1 cellular context compared by ENCODE assay signal in the genomic region with DNA sequence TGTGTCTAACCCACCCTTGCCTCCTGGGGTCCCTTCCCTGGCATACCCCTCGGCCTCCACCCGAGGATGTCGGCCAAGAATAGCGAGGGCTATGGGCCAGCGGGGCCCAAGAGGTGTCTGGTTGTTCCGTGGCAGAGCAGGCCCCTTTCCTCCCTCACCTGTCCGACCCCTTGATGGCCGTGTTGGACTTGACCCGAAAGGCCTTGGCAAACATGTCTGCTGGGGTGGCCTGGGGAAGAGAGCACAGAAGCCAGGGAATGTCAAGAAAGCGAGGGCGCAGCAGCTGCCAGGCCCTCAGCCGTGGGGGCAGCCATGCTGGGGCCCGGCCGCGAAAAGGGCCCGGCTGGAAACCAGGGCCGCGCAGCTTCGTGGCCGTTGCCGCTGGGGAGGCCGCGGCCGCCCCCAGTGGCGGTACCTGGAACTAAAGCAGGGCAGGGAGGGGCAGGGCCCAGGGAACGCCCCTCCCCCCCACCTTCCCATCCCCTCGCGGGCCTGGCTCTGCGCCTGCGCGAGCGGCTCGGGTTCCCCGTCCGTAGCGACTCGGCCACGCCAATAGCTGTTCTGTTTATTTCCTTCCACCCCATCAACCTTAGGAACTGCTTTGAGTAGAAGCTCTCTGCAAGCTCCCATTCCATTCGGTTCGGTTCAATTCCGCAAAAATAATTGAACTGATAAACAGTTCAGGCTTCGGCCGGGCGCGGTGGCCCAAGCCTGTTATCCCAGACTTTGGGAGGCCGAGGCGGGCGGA.
TF ChIP-seq lines count a peak whose summit lies in the region.

A gene with protein sequence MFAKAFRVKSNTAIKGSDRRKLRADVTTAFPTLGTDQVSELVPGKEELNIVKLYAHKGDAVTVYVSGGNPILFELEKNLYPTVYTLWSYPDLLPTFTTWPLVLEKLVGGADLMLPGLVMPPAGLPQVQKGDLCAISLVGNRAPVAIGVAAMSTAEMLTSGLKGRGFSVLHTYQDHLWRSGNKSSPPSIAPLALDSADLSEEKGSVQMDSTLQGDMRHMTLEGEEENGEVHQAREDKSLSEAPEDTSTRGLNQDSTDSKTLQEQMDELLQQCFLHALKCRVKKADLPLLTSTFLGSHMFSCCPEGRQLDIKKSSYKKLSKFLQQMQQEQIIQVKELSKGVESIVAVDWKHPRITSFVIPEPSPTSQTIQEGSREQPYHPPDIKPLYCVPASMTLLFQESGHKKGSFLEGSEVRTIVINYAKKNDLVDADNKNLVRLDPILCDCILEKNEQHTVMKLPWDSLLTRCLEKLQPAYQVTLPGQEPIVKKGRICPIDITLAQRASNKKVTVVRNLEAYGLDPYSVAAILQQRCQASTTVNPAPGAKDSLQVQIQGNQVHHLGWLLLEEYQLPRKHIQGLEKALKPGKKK (minus strand): TSS at position 337 of the 748 bp plus-strand sequence. CDS start 123 bp downstream, at position 214.

TF ChIP-seq in HEK293, 187 proteins besides CTCF, POLR2A, EP300 and RAD21 (continued from another document):
- TF ChIP-seq ZNF23 (tag by site-specific recombination; IDR thresholded peaks at IDR 0.05; ENCODE audit: borderline replicate concordance) (0 out of 2 replicates have a peak, but pooled peaks have one; percentile 28), SALL2 (tag by site-specific recombination; IDR thresholded peaks at IDR 0.05; ENCODE audit: borderline replicate concordance) (peak; percentile 75; the same call in 1 of the 2 replicates), ZNF292 (tag by site-specific recombination; IDR thresholded peaks at IDR 0.05; ENCODE audit: borderline replicate concordance, low read depth) (no peak), ZFP41 (tag by site-specific recombination; IDR thresholded peaks at IDR 0.05; ENCODE audit: borderline replicate concordance) (no peak), ZNF830 (tag by site-specific recombination; IDR thresholded peaks at IDR 0.05; ENCODE audit: low read depth) (no peak), REST (tag by site-specific recombination; IDR thresholded peaks at IDR 0.05) (peak; percentile 80), ZNF701 (tag by site-specific recombination; IDR thresholded peaks at IDR 0.05) (peak; percentile 63; the same call in 1 of the 2 replicates), ZBTB21 (tag by site-specific recombination; IDR thresholded peaks at IDR 0.05) (peak; percentile 65), OSR2 (tag by site-specific recombination; IDR thresholded peaks at IDR 0.05) (peak; percentile 34; the same call in 1 of the 2 replicates), ZNF501 (tag by site-specific recombination; IDR thresholded peaks at IDR 0.05) (peak; percentile 100), ZNF366 (tag by site-specific recombination; conservative IDR thresholded peaks at IDR 0.05) (no peak), ZNF664 (tag by site-specific recombination; IDR thresholded peaks at IDR 0.05) (peak; percentile 53; the same call in 1 of the 2 replicates), ZNF791 (tag by site-specific recombination; IDR thresholded peaks at IDR 0.05) (no peak), KLF9 (tag by site-specific recombination; IDR thresholded peaks at IDR 0.05; ENCODE audit: low read depth) (peak; percentile 92), HOXA7 (CRISPR knock-in tag; IDR thresholded peaks at IDR 0.05; ENCODE audit: borderline replicate concordance) (no peak), ZFHX2 (tag by site-specific recombination; conservative IDR thresholded peaks at IDR 0.05) (peak; percentile 50), SCRT2 (tag by site-specific recombination; IDR thresholded peaks at IDR 0.05) (peak; percentile 61; the same call in 1 of the 2 replicates), ZNF239 (tag by site-specific recombination; IDR thresholded peaks at IDR 0.05) (peak; percentile 82), GLIS2 (tag by site-specific recombination; IDR thresholded peaks at IDR 0.05) (peak; percentile 99), ZNF626 (tag by site-specific recombination; IDR thresholded peaks at IDR 0.05) (0 out of 2 replicates have a peak, but pooled peaks have one; percentile 83)
- TF ChIP-seq, protein P1, sequence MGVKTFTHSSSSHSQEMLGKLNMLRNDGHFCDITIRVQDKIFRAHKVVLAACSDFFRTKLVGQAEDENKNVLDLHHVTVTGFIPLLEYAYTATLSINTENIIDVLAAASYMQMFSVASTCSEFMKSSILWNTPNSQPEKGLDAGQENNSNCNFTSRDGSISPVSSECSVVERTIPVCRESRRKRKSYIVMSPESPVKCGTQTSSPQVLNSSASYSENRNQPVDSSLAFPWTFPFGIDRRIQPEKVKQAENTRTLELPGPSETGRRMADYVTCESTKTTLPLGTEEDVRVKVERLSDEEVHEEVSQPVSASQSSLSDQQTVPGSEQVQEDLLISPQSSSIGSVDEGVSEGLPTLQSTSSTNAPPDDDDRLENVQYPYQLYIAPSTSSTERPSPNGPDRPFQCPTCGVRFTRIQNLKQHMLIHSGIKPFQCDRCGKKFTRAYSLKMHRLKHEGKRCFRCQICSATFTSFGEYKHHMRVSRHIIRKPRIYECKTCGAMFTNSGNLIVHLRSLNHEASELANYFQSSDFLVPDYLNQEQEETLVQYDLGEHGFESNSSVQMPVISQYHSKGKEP (tag by site-specific recombination; IDR thresholded peaks at IDR 0.05): peak; percentile 74; the same call in 1 of the 2 replicates
